Comparison of ENCODE assay signal across 8 cellular contexts in genomic region chr19:1857648-1858326, GRCh38. TPM values are rescaled to one million over a fixed set of nuclear protein-coding genes. Genes with fewer than 3 reads are reported as not detected.
DNase-seq lines count a peak whose midpoint lies in the region; ATAC-seq, FAIRE-seq and TF ChIP-seq lines count a peak whose summit lies in the region.

No MANE protein-coding gene starts in this region.

- ATAC-seq in naive B cell (ENCODE audit: low read depth in 2 of 2) (no peak), GM18870 (IDR thresholded peaks at IDR 0.05; ENCODE audit: unreplicated experiment) (no peak)

- no peaks in the 10 kb centered on the region for H3K9me2 ChIP-seq in MM.1S (replicated peaks; ENCODE audit: insufficient read depth, low read length)

- H3K4me2 ChIP-seq in MM.1S (ENCODE audit: low read depth, low read length): peak overlapping the region; percentile 99

- H3K27ac ChIP-seq in MM.1S (ENCODE audit: low read length): peak overlapping the region; percentile 78; the same call in 1 of the 2 replicates
- H3K27ac ChIP-seq in caudate nucleus (ENCODE audit: low read depth, low read length): peak overlapping the region; percentile 77

- peaks cover 41% of the 10 kb centered on the region for H3K4me1 ChIP-seq in MM.1S (ENCODE audit: low read length)

- peaks cover 53 to 74% (median 71%) of the 10 kb centered on the region in 3 donors for H3K4me1 Mint-ChIP-seq in naive B cell

- no peaks in the 10 kb centered on the region for H3K27me3 ChIP-seq in MM.1S (replicated peaks; ENCODE audit: insufficient read depth, low read length)

- H3K9me3 ChIP-seq in MM.1S (replicated peaks; ENCODE audit: insufficient read depth, low read length): no peaks in the 10 kb centered on the region

- FAIRE-seq in frontal cortex (lab: Jason Lieb, UNC): no peak

- DNase-seq in AG10803 (ENCODE audit: low read depth) (no peak), MM.1S (no peak), caudate nucleus (lab: John Stamatoyannopoulos, UW) (peak in 2 of 61 donors; percentile 14 to 38), naive B cell (no peak), EL (no peak), posterior cingulate gyrus (no peak), frontal cortex (ENCODE audit: low spot score in 2 of 2) (no peak)

- H4K20me1 ChIP-seq in MM.1S (ENCODE audit: insufficient read depth, low read length): no peaks in the 10 kb centered on the region

- no peaks in the 10 kb centered on the region for H3K36me3 Mint-ChIP-seq in naive B cell

- H3K79me2 ChIP-seq in MM.1S (ENCODE audit: low read length): peaks cover 95% of the 10 kb centered on the region

- intact Hi-C loops in posterior cingulate gyrus (cut with DNase I): no loop called here

- TF ChIP-seq CTCF in AG10803 (conservative IDR thresholded peaks at IDR 0.05; ENCODE audit: low read length): no peak
- TF ChIP-seq CTCF in MM.1S (IDR thresholded peaks at IDR 0.05; ENCODE audit: low read length): no peak

- peak overlapping the region; percentile 56 to 87 (median 76) for H3K4me3 Mint-ChIP-seq in naive B cell

- no peaks in the 10 kb centered on the region for H3K27me3 Mint-ChIP-seq in naive B cell

- H3K9ac ChIP-seq in MM.1S (ENCODE audit: low read length): peak overlapping the region; percentile 80; the same call in 1 of the 2 replicates

- H3F3A ChIP-seq in MM.1S (ENCODE audit: insufficient read depth, low read length): peaks cover 41% of the 10 kb centered on the region

- no peaks in the 10 kb centered on the region for H3K9me3 Mint-ChIP-seq in naive B cell

- H3K36me3 ChIP-seq in MM.1S (replicated peaks; ENCODE audit: insufficient read depth, low read length): no peaks in the 10 kb centered on the region

- no peak overlapping the region for H2AFZ ChIP-seq in MM.1S (ENCODE audit: low read length)

- peak overlapping the region; percentile 53 for H3K4me3 ChIP-seq in AG10803 (ENCODE audit: low read length)
- peak overlapping the region; percentile 75; the same call in 1 of the 2 replicates for H3K4me3 ChIP-seq in MM.1S (ENCODE audit: low read length)

- peak overlapping the region in 5 of 6 donors; percentile 67 to 97 (median 87) for H3K27ac Mint-ChIP-seq in naive B cell

RNA-seq across cellular contexts. Expression of gene KLF16, which starts 5.6 kb away (rescaled TPM):
- polyA plus RNA-seq in naive B cell (ENCODE audit: low read depth in 6 of 6): 1 to 10 TPM in 1 of 6 donors, under 1 TPM in 5; 0.43 to 1.4 (median 0.70) TPM
- total RNA-seq in frontal cortex: 2.9 TPM

RNA-seq across cellular contexts. Expression of gene REXO1, which starts 9.5 kb away (rescaled TPM):
- polyA plus RNA-seq in naive B cell (ENCODE audit: low read depth in 6 of 6): 10 to 100 TPM in 1 of 6 donors, 1 to 10 TPM in 4, under 1 TPM in 1; 0.96 to 18.1 (median 5.2) TPM
- 5.3 TPM for total RNA-seq in frontal cortex

RNA-seq across cellular contexts. Expression of gene ABHD17A, which starts 27.5 kb away (rescaled TPM):
- 100 to 1,000 TPM in 1 of 6 donors, 10 to 100 TPM in 5; 59.4 to 113 (median 78.2) TPM for polyA plus RNA-seq in naive B cell (ENCODE audit: low read depth in 6 of 6)
- 42.0 TPM for total RNA-seq in frontal cortex

RNA-seq across cellular contexts. Expression of gene ATP8B3, which starts 45.7 kb away (rescaled TPM):
- polyA plus RNA-seq in naive B cell (ENCODE audit: low read depth in 6 of 6): under 1 TPM in 1 of 6 donors, not detected in 5; 0.09 TPM
- not detected for total RNA-seq in frontal cortex

RNA-seq across cellular contexts. Expression of gene ADAT3, which starts 47.4 kb away (rescaled TPM):
- 1 to 10 TPM; 1.9 to 6.1 (median 3.6) TPM for polyA plus RNA-seq in naive B cell (ENCODE audit: low read depth in 6 of 6)
- 1.2 TPM for total RNA-seq in frontal cortex
